Comparison of ENCODE assay signal across 8 cellular contexts in genomic region chr7:2452074-2452507, GRCh38. TPM values are rescaled to one million over a fixed set of nuclear protein-coding genes. Genes with fewer than 3 reads are reported as not detected.
DNase-seq lines count a peak whose midpoint lies in the region; ATAC-seq and TF ChIP-seq lines count a peak whose summit lies in the region.

No MANE protein-coding gene starts in this region.

- CTCF ChIA-PET in activated naive CD4-positive, alpha-beta T cell treated with anti-CD3 and anti-CD28 coated beads, Interleukin-2, amount 10 ng/mL, durations not matched to agents 7 days and 5 days (lab: Charles Lee), result interaction anchor here (1.1 to 7.1 kb wide), 11 partner anchors 9 to 383 kb away, joined by 3 to 76 read pairs (median 4); no protein-coding TSS in a partner anchor

- H3K9me3 Mint-ChIP-seq in activated naive CD4-positive, alpha-beta T cell treated with anti-CD3 and anti-CD28 coated beads, Interleukin-2, amount 10 ng/mL, durations not matched to agents 7 days and 5 days, result no peaks in the 10 kb centered on the region
- peaks cover 14% of the 10 kb centered on the region for H3K9me3 Mint-ChIP-seq in nephron

- H3K4me3 Mint-ChIP-seq in activated naive CD4-positive, alpha-beta T cell treated with anti-CD3 and anti-CD28 coated beads, Interleukin-2, amount 10 ng/mL, durations not matched to agents 7 days and 5 days, result no peak overlapping the region
- peak overlapping the region in 2 of 3 experiments; percentile 21 to 32 for H3K4me3 Mint-ChIP-seq in nephron

- peaks cover 11% of the 10 kb centered on the region for H3K4me1 Mint-ChIP-seq in activated naive CD4-positive, alpha-beta T cell treated with anti-CD3 and anti-CD28 coated beads, Interleukin-2, amount 10 ng/mL, durations not matched to agents 7 days and 5 days
- no peaks in the 10 kb centered on the region for H3K4me1 Mint-ChIP-seq in nephron

- H3K4me3 ChIP-seq in coronary artery, result peak overlapping the region; percentile 72

- peak; percentile 3 for DNase-seq in activated naive CD4-positive, alpha-beta T cell treated with Interleukin-2 at 50 U/mL for 16 hours
- no peak for DNase-seq in activated naive CD4-positive, alpha-beta T cell treated with anti-CD3 and anti-CD28 coated beads, Interleukin-2, amount 10 ng/mL, durations not matched to agents 7 days and 5 days
- peak; percentile 46 for DNase-seq in HT-29 (ENCODE audit: low spot score)
- DNase-seq in coronary artery (ENCODE audit: low spot score), result no peak
- no peak for DNase-seq in DMS114 treated with DMSO at 0.1 percent for 48 hours (lab: John Stamatoyannopoulos, UW; ENCODE audit: unreplicated experiment)
- DNase-seq in foreskin melanocyte, result no peak

- no peaks in the 10 kb centered on the region for H3K36me3 Mint-ChIP-seq in activated naive CD4-positive, alpha-beta T cell treated with anti-CD3 and anti-CD28 coated beads, Interleukin-2, amount 10 ng/mL, durations not matched to agents 7 days and 5 days
- no peaks in the 10 kb centered on the region for H3K36me3 Mint-ChIP-seq in nephron (ENCODE audit: low read depth)

- TF ChIP-seq CTCF in coronary artery (IDR thresholded peaks at IDR 0.05) (no peak), nephron (IDR thresholded peaks at IDR 0.05; ENCODE audit: unreplicated experiment in 3 of 3) (no peak)

- H3K27ac Mint-ChIP-seq in activated naive CD4-positive, alpha-beta T cell treated with anti-CD3 and anti-CD28 coated beads, Interleukin-2, amount 10 ng/mL, durations not matched to agents 7 days and 5 days, result no peak overlapping the region
- H3K27ac Mint-ChIP-seq in nephron, result no peak overlapping the region

- peaks cover 43% of the 10 kb centered on the region for H3K27me3 Mint-ChIP-seq in activated naive CD4-positive, alpha-beta T cell treated with anti-CD3 and anti-CD28 coated beads, Interleukin-2, amount 10 ng/mL, durations not matched to agents 7 days and 5 days
- H3K27me3 Mint-ChIP-seq in nephron (ENCODE audit: low read depth), result peaks cover 3% of the 10 kb centered on the region

- no peak for ATAC-seq in GM21786 (IDR thresholded peaks at IDR 0.05; ENCODE audit: unreplicated experiment)

- H3K27ac ChIP-seq in coronary artery, result no peak overlapping the region

RNA-seq across cellular contexts. Expression of gene GRIFIN, which starts 24.1 kb away (rescaled TPM):
- not detected in 2 replicates for total RNA-seq in HT-29 (2014; rRNA removed; shearing (Covaris generic))

RNA-seq across cellular contexts. Expression of gene CHST12, which starts 48.7 kb away (rescaled TPM):
- 14.5 and 24.7 TPM in 2 replicates for total RNA-seq in HT-29 (2014; rRNA removed; shearing (Covaris generic))

Comparison
In these comparisons a context has a peak if more than half of its experiments do, and no peak if none do; other contexts are left out.
1. DNase-seq: peak in activated naive CD4-positive, alpha-beta T cell treated with Interleukin-2 at 50 U/mL for 16 hours (single experiment) and HT-29 (single experiment); none in activated naive CD4-positive, alpha-beta T cell treated with anti-CD3 and anti-CD28 coated beads, Interleukin-2, amount 10 ng/mL, durations not matched to agents 7 days and 5 days (single experiment), coronary artery (single experiment), DMS114 treated with DMSO at 0.1 percent for 48 hours (single experiment) and foreskin melanocyte (single experiment).